12 cellular contexts compared by ENCODE assay signal in genomic region chr2:194545978-194546377, GRCh38.
DNase-seq lines count a peak whose midpoint lies in the region; ATAC-seq, FAIRE-seq and TF ChIP-seq lines count a peak whose summit lies in the region.
"Had no signal": no experiment of that assay in that cellular context is flagged by ENCODE, and none has a peak within 500 bp of the region (broad histone marks: within the 10 kb centered on the region; RNA-seq: fewer than 3 reads in every experiment).

No MANE protein-coding gene starts in this region.

- H3K27ac ChIP-seq in endothelial cell of umbilical vein (ENCODE audit: insufficient read depth, low read depth, low read length), result no peak overlapping the region
- H3K27ac ChIP-seq in small intestine (ENCODE audit: low read depth in 1 of 2, low read length in 1 of 2), result no peak overlapping the region
- H3K27ac ChIP-seq: coronary artery had no signal

- no peaks in the 10 kb centered on the region for H3K9me1 ChIP-seq in endothelial cell of umbilical vein (replicated peaks; ENCODE audit: control insufficient read depth, extremely low read depth, insufficient read depth, low read length)

- H3K4me1 ChIP-seq in endothelial cell of umbilical vein (ENCODE audit: control insufficient read depth, extremely low read depth, insufficient read depth, low read length) (peaks cover 2% of the 10 kb centered on the region), small intestine (ENCODE audit: control insufficient read depth in 2 of 2, insufficient read depth in 1 of 2, low read depth in 1 of 2, low read length in 1 of 2) (no peaks in the 10 kb centered on the region)

- POLR2A ChIA-PET in endothelial cell of umbilical vein (lab: Charles Lee), result no interaction called here

- H3K4me3 ChIP-seq in endothelial cell of umbilical vein (replicated peaks in 1 of 3; ENCODE audit: insufficient read depth in 1 of 3, low read depth in 1 of 3, low read length in 3 of 3) (no peak overlapping the region), small intestine (ENCODE audit: low read depth in 1 of 2, low read length in 2 of 2) (no peak overlapping the region)
- H3K4me3 ChIP-seq: coronary artery had no signal

- BruUV-seq in endothelial cell of umbilical vein (replicated peaks; lab: Mats Ljungman, UMichigan), result no TSS peak

- intact Hi-C loops in endothelial cell of umbilical vein (cut with micrococcal nuclease), result loop anchor here (1.0 to 10.0 kb wide), 4 partner anchors 273 to 772 kb away; no protein-coding TSS in a partner anchor

- no peaks in the 10 kb centered on the region for H4K20me1 ChIP-seq in endothelial cell of umbilical vein (replicated peaks; ENCODE audit: control insufficient read depth, extremely low read depth, insufficient read depth, low read length)

- TF ChIP-seq POLR2A in endothelial cell of umbilical vein (IDR thresholded peaks at IDR 0.05; ENCODE audit: low read depth, low read length) (no peak), GM12892 (IDR thresholded peaks at IDR 0.05; ENCODE audit: low read depth, low read length) (no peak)

- TF ChIP-seq CTCF in endothelial cell of umbilical vein (IDR thresholded peaks at IDR 0.05; ENCODE audit: extremely low read depth in 1 of 2, insufficient read depth in 1 of 2, low read depth in 1 of 2, low read length in 2 of 2), result peak in 1 of 2 donors; percentile 6

- no peaks in the 10 kb centered on the region for H3K36me3 ChIP-seq in endothelial cell of umbilical vein (ENCODE audit: control insufficient read depth in 2 of 2, extremely low read depth in 1 of 2, insufficient read depth in 2 of 2, low read length in 2 of 2)
- H3K36me3 ChIP-seq in small intestine (ENCODE audit: control insufficient read depth in 2 of 2, insufficient read depth in 2 of 2, low read length in 2 of 2), result no peaks in the 10 kb centered on the region

- CTCF ChIA-PET in endothelial cell of umbilical vein (lab: Charles Lee), result interaction anchor here (0.6 to 3.5 kb wide), 26 partner anchors 10 to 1521 kb away, joined by 3 to 70 read pairs (median 4); no protein-coding TSS in a partner anchor

- FAIRE-seq in endothelial cell of umbilical vein (lab: Jason Lieb, UNC), result no peak
- peak; percentile 26 for FAIRE-seq in small intestine (lab: Jason Lieb, UNC)
- FAIRE-seq in GM12892 (lab: Jason Lieb, UNC), result no peak

- H3K4me2 ChIP-seq in endothelial cell of umbilical vein (ENCODE audit: insufficient read depth, low read length), result no peak overlapping the region

- no peak overlapping the region for H2AFZ ChIP-seq in endothelial cell of umbilical vein (ENCODE audit: low read depth, low read length)

- ATAC-seq in stimulated activated naive CD8-positive, alpha-beta T cell treated with anti-CD3 and anti-CD28 coated beads, Interleukin-15, Interleukin-2, amounts not matched to agents 100 U/mL and 50 U/mL, for 24 hours, result no peak
- ATAC-seq: right cardiac atrium; stimulated activated effector memory CD8-positive, alpha-beta T cell treated with anti-CD3 and anti-CD28 coated beads, Interleukin-12 subunit alpha, Interleukin-12 subunit beta, amount 100 ng/mL, for 72 hours had no signal

- DNase-seq in NCI-H748 (lab: John Stamatoyannopoulos, UW; ENCODE audit: unreplicated experiment) (peak; percentile 30), NCI-H748 treated with DMSO at 0.1 percent for 48 hours (lab: John Stamatoyannopoulos, UW) (no peak), NCI-H69 (lab: John Stamatoyannopoulos, UW) (peak; percentile 20), endothelial cell of umbilical vein (ENCODE audit: low read depth, low spot score) (peak; percentile 40), small intestine (no peak), GM12892 (ENCODE audit: insufficient read length) (no peak), cerebellar cortex (ENCODE audit: low spot score) (no peak)
- DNase-seq in stimulated activated naive CD8-positive, alpha-beta T cell treated with anti-CD3 and anti-CD28 coated beads, Interleukin-15, Interleukin-2, amounts not matched to agents 100 U/mL and 50 U/mL, for 24 hours, result no peak
- DNase-seq: activated T-cell treated with anti-CD3 and anti-CD28 coated beads, Interleukin-2, amount 50 U/mL, for 1 hour; right cardiac atrium had no signal

- H3K79me2 ChIP-seq in endothelial cell of umbilical vein (ENCODE audit: control insufficient read depth, insufficient read depth, low read length), result no peaks in the 10 kb centered on the region

- dilution Hi-C loops in endothelial cell of umbilical vein (cut with MboI; ENCODE audit: extremely low pct_ligation_motif_present, low sequenced_read_pairs), result no loop called here

- no peak overlapping the region for H3K9ac ChIP-seq in endothelial cell of umbilical vein (replicated peaks; ENCODE audit: extremely low read depth, insufficient read depth, low read length)

- WGBS in small intestine, 3 donors, result 43 to 53% (median 44%) methylated on average over 1 of the region's 1 CpG

- no peaks in the 10 kb centered on the region for H3K9me3 ChIP-seq in endothelial cell of umbilical vein (replicated peaks; ENCODE audit: control insufficient read depth, insufficient read depth, low read length)
- no peaks in the 10 kb centered on the region for H3K9me3 ChIP-seq in small intestine (ENCODE audit: control insufficient read depth, low read depth)

- H3K27me3 ChIP-seq in endothelial cell of umbilical vein (ENCODE audit: control insufficient read depth in 2 of 2, insufficient read depth in 2 of 2, low read length in 2 of 2) (no peaks in the 10 kb centered on the region), small intestine (ENCODE audit: control insufficient read depth in 2 of 2, insufficient read depth in 2 of 2, low read length in 2 of 2) (no peaks in the 10 kb centered on the region)

TF ChIP-seq in endothelial cell of umbilical vein, 7 proteins besides CTCF, POLR2A, EP300 and RAD21:
- TF ChIP-seq POLR2AphosphoS5 (IDR thresholded peaks at IDR 0.05; ENCODE audit: insufficient read depth, low read depth, low read length), result no peak
- TF ChIP-seq FOS (IDR thresholded peaks at IDR 0.05; ENCODE audit: borderline replicate concordance, insufficient read depth, low read length), result no peak
- no peak for TF ChIP-seq MYC (IDR thresholded peaks at IDR 0.05; ENCODE audit: low read depth, low read length)
- TF ChIP-seq JUN (IDR thresholded peaks at IDR 0.05; ENCODE audit: borderline replicate concordance, insufficient read depth, insufficient read length, low read depth), result no peak
- no peak for TF ChIP-seq GATA2 (IDR thresholded peaks at IDR 0.05; ENCODE audit: insufficient read depth, insufficient read length, low read depth, low read length)
- TF ChIP-seq EZH2 (IDR thresholded peaks at IDR 0.05; ENCODE audit: borderline replicate concordance, low read depth, low read length, severe bottlenecking), result no peak

Comparison
In these comparisons a context has a peak if more than half of its experiments do, and no peak if none do; other contexts are left out.
1. DNase-seq: peak in NCI-H748 (single experiment), NCI-H69 (single experiment) and endothelial cell of umbilical vein (single experiment); none in NCI-H748 treated with DMSO at 0.1 percent for 48 hours (single experiment), small intestine (single experiment), GM12892 (single experiment), stimulated activated naive CD8-positive, alpha-beta T cell treated with anti-CD3 and anti-CD28 coated beads, Interleukin-15, Interleukin-2, amounts not matched to agents 100 U/mL and 50 U/mL, for 24 hours (single experiment) and cerebellar cortex (single experiment).